26 cellular contexts compared by ENCODE assay signal in genomic region chr22:32127904-32128303, GRCh38. TPM values are rescaled to one million over a fixed set of nuclear protein-coding genes. Genes with fewer than 3 reads are reported as not detected.
A peak's percentile ranks its signal among the peaks of the same experiment; 100 is the strongest.
DNase-seq lines count a peak whose midpoint lies in the region; ATAC-seq and TF ChIP-seq lines count a peak whose summit lies in the region.
"Had no signal": no experiment of that assay in that cellular context is flagged by ENCODE, and none has a peak within 500 bp of the region (broad histone marks: within the 10 kb centered on the region; RNA-seq: fewer than 3 reads in every experiment).

No MANE protein-coding gene starts in this region.

- no peak for TF ChIP-seq RAD21 in SK-N-SH (IDR thresholded peaks at IDR 0.05; ENCODE audit: low read length)

- H3K9me2 ChIP-seq in SK-N-SH: no peaks in the 10 kb centered on the region

- H3K27ac Mint-ChIP-seq in endothelial cell (ENCODE audit: unreplicated experiment) (no peak overlapping the region), progenitor cell of endocrine pancreas (no peak overlapping the region)
- no peak overlapping the region for H3K27ac Mint-ChIP-seq in stimulated activated effector memory CD8-positive, alpha-beta T cell treated with anti-CD3 and anti-CD28 coated beads, Interleukin-12 subunit alpha, Interleukin-12 subunit beta, amount 100 ng/mL, for 72 hours
- H3K27ac Mint-ChIP-seq: activated naive CD4-positive, alpha-beta T cell treated with anti-CD3 and anti-CD28 coated beads for 36 hours; activated T-helper 1 cell treated with anti-CD3 and anti-CD28 coated beads, Interleukin-12 subunit alpha, Interleukin-12 subunit beta, Interleukin-2, Interleukin-4 antibody, amounts not matched to agents 30 ng/mL and 10 ng/mL and 1 ng/mL, durations not matched to agents 14 hours and 24 hours and 36 hours; brain; CD4-positive, alpha-beta T cell; stimulated activated naive CD8-positive, alpha-beta T cell treated with anti-CD3 and anti-CD28 coated beads, Interleukin-15, Interleukin-2, amounts not matched to agents 100 ng/mL and 50 ng/mL, for 24 hours had no signal

- WGBS in SK-N-SH (ENCODE audit: low lambda C conversion rate): 74% methylated on average over 4 of the region's 4 CpGs

- no peaks in the 10 kb centered on the region for H3F3A ChIP-seq in SK-N-SH (replicated peaks; ENCODE audit: insufficient read depth)

- ATAC-seq in SK-N-SH treated with all-trans-retinoic acid at 6 μM for 48 hours: no peak
- ATAC-seq in stimulated activated effector memory CD8-positive, alpha-beta T cell treated with anti-CD3 and anti-CD28 coated beads, Interleukin-12 subunit alpha, Interleukin-12 subunit beta, amount 100 ng/mL, for 72 hours: no peak

- H3K4me3 ChIP-seq in SK-N-SH (ENCODE audit: low read depth in 2 of 2, low read length in 1 of 2) (no peak overlapping the region), NB4 (ENCODE audit: low read depth, low read length) (no peak overlapping the region)
- H3K4me3 ChIP-seq: HAP-1, lung, prostate gland had no signal

- no peaks in the 10 kb centered on the region for H3K36me3 ChIP-seq in SK-N-SH (replicated peaks in 1 of 2; ENCODE audit: control insufficient read depth in 1 of 2, insufficient read depth in 2 of 2, low read length in 1 of 2)
- H3K36me3 ChIP-seq: HAP-1, prostate gland had no signal

- H3K4me1 Mint-ChIP-seq in endothelial cell (ENCODE audit: unreplicated experiment) (peaks cover 6% of the 10 kb centered on the region), progenitor cell of endocrine pancreas (ENCODE audit: low read depth) (no peaks in the 10 kb centered on the region)
- peaks cover 17% of the 10 kb centered on the region for H3K4me1 Mint-ChIP-seq in stimulated activated effector memory CD8-positive, alpha-beta T cell treated with anti-CD3 and anti-CD28 coated beads, Interleukin-12 subunit alpha, Interleukin-12 subunit beta, amount 100 ng/mL, for 72 hours
- H3K4me1 Mint-ChIP-seq: brain had no signal

- POLR2A ChIA-PET in SK-N-SH (lab: Yijun Ruan, JAX): no interaction called here

- DNase-seq in SK-N-SH (no peak), NB4 (ENCODE audit: low read depth) (no peak), endothelial cell (ENCODE audit: low spot score) (peak; percentile 22), progenitor cell of endocrine pancreas (ENCODE audit: low spot score, unreplicated experiment) (no peak), SHP77 treated with DMSO at 0.1 percent for 48 hours (lab: John Stamatoyannopoulos, UW) (no peak), NCI-H748 (lab: John Stamatoyannopoulos, UW; ENCODE audit: unreplicated experiment) (no peak)
- DNase-seq in stimulated activated effector memory CD8-positive, alpha-beta T cell treated with anti-CD3 and anti-CD28 coated beads, Interleukin-12 subunit alpha, Interleukin-12 subunit beta, amount 100 ng/mL, for 72 hours (ENCODE audit: low spot score in 2 of 2): no peak
- DNase-seq: activated CD4-positive, CD25-positive, alpha-beta regulatory T cell; activated naive CD4-positive, alpha-beta T cell treated with anti-CD3 and anti-CD28 coated beads for 36 hours; CD4-positive, alpha-beta T cell; effector CD8-positive, alpha-beta T cell; head of caudate nucleus; SHP77 had no signal

- no peaks in the 10 kb centered on the region for H3K27me3 ChIP-seq in SK-N-SH (ENCODE audit: insufficient read depth)

- H3K4me3 Mint-ChIP-seq in endothelial cell (ENCODE audit: unreplicated experiment) (no peak overlapping the region), progenitor cell of endocrine pancreas (ENCODE audit: low read depth) (no peak overlapping the region)
- H3K4me3 Mint-ChIP-seq in stimulated activated effector memory CD8-positive, alpha-beta T cell treated with anti-CD3 and anti-CD28 coated beads, Interleukin-12 subunit alpha, Interleukin-12 subunit beta, amount 100 ng/mL, for 72 hours: no peak overlapping the region
- H3K4me3 Mint-ChIP-seq: activated naive CD4-positive, alpha-beta T cell treated with anti-CD3 and anti-CD28 coated beads for 36 hours; activated T-helper 1 cell treated with anti-CD3 and anti-CD28 coated beads, Interleukin-12 subunit alpha, Interleukin-12 subunit beta, Interleukin-2, Interleukin-4 antibody, amounts not matched to agents 30 ng/mL and 10 ng/mL and 1 ng/mL, durations not matched to agents 14 hours and 24 hours and 36 hours; brain; CD4-positive, alpha-beta T cell; stimulated activated naive CD8-positive, alpha-beta T cell treated with anti-CD3 and anti-CD28 coated beads, Interleukin-15, Interleukin-2, amounts not matched to agents 100 ng/mL and 50 ng/mL, for 24 hours had no signal

- no peak for TF ChIP-seq POLR2A in NB4 (IDR thresholded peaks at IDR 0.05; ENCODE audit: extremely low read depth, insufficient read length)

- no peaks in the 10 kb centered on the region for H3K4me1 ChIP-seq in SK-N-SH (ENCODE audit: control insufficient read depth in 1 of 2, insufficient read depth in 2 of 2, low read depth in 1 of 2, low read length in 1 of 2)
- H3K4me1 ChIP-seq: HAP-1 had no signal

- no peaks in the 10 kb centered on the region for H3K9me3 ChIP-seq in SK-N-SH
- H3K9me3 ChIP-seq: HAP-1, prostate gland had no signal

- H3K36me3 Mint-ChIP-seq in endothelial cell (ENCODE audit: low read depth, unreplicated experiment) (no peaks in the 10 kb centered on the region), progenitor cell of endocrine pancreas (ENCODE audit: insufficient read depth) (no peaks in the 10 kb centered on the region)
- no peaks in the 10 kb centered on the region for H3K36me3 Mint-ChIP-seq in stimulated activated effector memory CD8-positive, alpha-beta T cell treated with anti-CD3 and anti-CD28 coated beads, Interleukin-12 subunit alpha, Interleukin-12 subunit beta, amount 100 ng/mL, for 72 hours
- H3K36me3 Mint-ChIP-seq: brain had no signal

- no peaks in the 10 kb centered on the region for H3K9me3 Mint-ChIP-seq in endothelial cell (ENCODE audit: unreplicated experiment)
- H3K9me3 Mint-ChIP-seq in progenitor cell of endocrine pancreas (ENCODE audit: low read depth): no peaks in the 10 kb centered on the region
- no peaks in the 10 kb centered on the region for H3K9me3 Mint-ChIP-seq in stimulated activated effector memory CD8-positive, alpha-beta T cell treated with anti-CD3 and anti-CD28 coated beads, Interleukin-12 subunit alpha, Interleukin-12 subunit beta, amount 100 ng/mL, for 72 hours
- H3K9me3 Mint-ChIP-seq: activated naive CD4-positive, alpha-beta T cell treated with anti-CD3 and anti-CD28 coated beads for 36 hours; activated T-helper 1 cell treated with anti-CD3 and anti-CD28 coated beads, Interleukin-12 subunit alpha, Interleukin-12 subunit beta, Interleukin-2, Interleukin-4 antibody, amounts not matched to agents 30 ng/mL and 10 ng/mL and 1 ng/mL, durations not matched to agents 14 hours and 24 hours and 36 hours; brain; CD4-positive, alpha-beta T cell; stimulated activated naive CD8-positive, alpha-beta T cell treated with anti-CD3 and anti-CD28 coated beads, Interleukin-15, Interleukin-2, amounts not matched to agents 100 ng/mL and 50 ng/mL, for 24 hours had no signal

- no peaks in the 10 kb centered on the region for H3K27me3 Mint-ChIP-seq in endothelial cell (ENCODE audit: unreplicated experiment)
- H3K27me3 Mint-ChIP-seq in progenitor cell of endocrine pancreas: peaks cover 8% of the 10 kb centered on the region
- H3K27me3 Mint-ChIP-seq: CD4-positive, alpha-beta T cell; stimulated activated naive CD8-positive, alpha-beta T cell treated with anti-CD3 and anti-CD28 coated beads, Interleukin-15, Interleukin-2, amounts not matched to agents 100 ng/mL and 50 ng/mL, for 24 hours had no signal

- 0 out of 2 replicates have a peak, but pooled peaks have one; percentile 13 for TF ChIP-seq CTCF in SK-N-SH (IDR thresholded peaks at IDR 0.05)
- peak; percentile 8 for TF ChIP-seq CTCF in NB4 (IDR thresholded peaks at IDR 0.05; ENCODE audit: low read depth, low read length)
- TF ChIP-seq CTCF in endothelial cell (IDR thresholded peaks at IDR 0.05; ENCODE audit: unreplicated experiment): peak; percentile 52
- peak; percentile 21 for TF ChIP-seq CTCF in progenitor cell of endocrine pancreas (IDR thresholded peaks at IDR 0.05; ENCODE audit: unreplicated experiment)

- H3K27ac ChIP-seq in SK-N-SH (ENCODE audit: low read depth in 2 of 2, low read length in 1 of 2): no peak overlapping the region
- H3K27ac ChIP-seq: HL-60 had no signal

- H3K9ac ChIP-seq in SK-N-SH: no peak overlapping the region

- H3K4me2 ChIP-seq in SK-N-SH: no peak overlapping the region

- no peaks in the 10 kb centered on the region for H3K79me2 ChIP-seq in SK-N-SH (ENCODE audit: insufficient read depth)

- CTCF ChIA-PET in SK-N-SH (lab: Yijun Ruan, JAX): interaction anchor here (1.0 kb wide), 1 partner anchor 68 kb away, joined by 4 read pairs; no protein-coding TSS in a partner anchor

- no peak for TF ChIP-seq EP300 in SK-N-SH (IDR thresholded peaks at IDR 0.05; ENCODE audit: borderline replicate concordance in 1 of 2, low read depth in 1 of 2, low read length in 1 of 2)

- H4K20me1 ChIP-seq in SK-N-SH (ENCODE audit: insufficient read depth): no peaks in the 10 kb centered on the region

- H2AFZ ChIP-seq in SK-N-SH (ENCODE audit: low read depth): no peak overlapping the region

TF ChIP-seq in SK-N-SH, 30 proteins besides CTCF, POLR2A, EP300 and RAD21 (continues in another document):
- no peak for TF ChIP-seq PBX3 (IDR thresholded peaks at IDR 0.05)
- TF ChIP-seq SIN3A (IDR thresholded peaks at IDR 0.05; ENCODE audit: borderline replicate concordance, low read depth, low read length): no peak

TF ChIP-seq in SK-N-SH treated with all-trans-retinoic acid at 6 μM for 48 hours, 23 proteins besides CTCF, POLR2A, EP300 and RAD21 (continues in another document):
- TF ChIP-seq ZC3H10 (CRISPR knock-in tag; IDR thresholded peaks at IDR 0.05) (no peak), BACH2 (CRISPR knock-in tag; IDR thresholded peaks at IDR 0.05; ENCODE audit: borderline replicate concordance) (no peak), PATZ1 (CRISPR knock-in tag; IDR thresholded peaks at IDR 0.05; ENCODE audit: borderline replicate concordance) (no peak), OSR1 (CRISPR knock-in tag; IDR thresholded peaks at IDR 0.05) (no peak)

RNA-seq across cellular contexts. Expression of gene C22orf42, which starts 31.2 kb away (rescaled TPM):
- not detected in 2 replicates for polyA plus RNA-seq in SK-N-SH (2012; rRNA removed)
- not detected in 2 replicates for polyA plus RNA-seq in SK-N-SH (2012; cell fraction: cytosol; rRNA removed)
- polyA plus RNA-seq in SK-N-SH (2012; cell fraction: nucleus; rRNA removed): not detected in 2 replicates
- total RNA-seq in endothelial cell (ENCODE audit: unreplicated experiment) (not detected), progenitor cell of endocrine pancreas (13.2 and 13.9 TPM in 2 replicates)
- total RNA-seq: A172; activated naive CD4-positive, alpha-beta T cell treated with anti-CD3 and anti-CD28 coated beads for 36 hours; activated T-helper 1 cell treated with anti-CD3 and anti-CD28 coated beads, Interleukin-12 subunit alpha, Interleukin-12 subunit beta, Interleukin-2, Interleukin-4 antibody, amounts not matched to agents 30 ng/mL and 10 ng/mL and 1 ng/mL, durations not matched to agents 14 hours and 24 hours and 36 hours; CD4-positive, alpha-beta T cell; chondrocyte; fibroblast of villous mesenchyme; lung; NCI-H460 had no signal
- polyA plus RNA-seq: esophagus had no signal

Comparison
In these comparisons a context has a peak if more than half of its experiments do, and no peak if none do; other contexts are left out.
1. RNA of gene C22orf42, which starts 31.2 kb away (total RNA-seq): 13.2 to 13.9 TPM in progenitor cell of endocrine pancreas; not detected in endothelial cell (single experiment); every median in the first group is over 10 times any median in the second.
2. Peak in every context shown above with its lines, with median percentiles within 50 percentile points of each other: CTCF ChIP-seq.